In the genomic region with DNA sequence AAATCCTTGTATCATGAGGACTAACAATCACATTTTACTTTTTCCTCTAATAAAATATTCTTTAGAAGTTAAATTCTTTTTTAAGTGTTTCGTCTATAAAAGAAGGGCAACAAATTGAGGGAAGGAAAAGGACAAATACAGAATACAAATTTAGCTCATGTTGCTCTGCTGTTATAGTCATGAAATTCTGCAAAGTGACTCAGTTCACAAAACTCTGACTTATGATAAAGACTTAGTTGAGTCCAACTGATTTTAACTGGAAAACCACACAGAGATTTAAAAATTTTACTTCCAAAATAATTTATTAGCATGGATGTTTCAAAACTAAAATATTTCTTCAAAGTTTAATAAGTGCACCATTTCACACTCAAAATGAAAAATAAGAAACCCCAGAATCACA, we compare ENCODE assay signal across 25 cellular contexts.
DNase-seq lines count a peak whose midpoint lies in the region; FAIRE-seq and TF ChIP-seq lines count a peak whose summit lies in the region.
"Had no signal": no experiment of that assay in that cellular context is flagged by ENCODE, and none has a peak within 500 bp of the region (broad histone marks: within the 10 kb centered on the region; RNA-seq: fewer than 3 reads in every experiment).

No MANE protein-coding gene starts in this region.

- H2AFZ ChIP-seq in GM23248: no peak overlapping the region
- H2AFZ ChIP-seq in astrocyte (ENCODE audit: low read depth, low read length): no peak overlapping the region

- peak overlapping the region; percentile 48 for H3K27ac Mint-ChIP-seq in astrocyte (ENCODE audit: unreplicated experiment)
- H3K27ac Mint-ChIP-seq in CD8-positive, alpha-beta memory T cell: no peak overlapping the region
- H3K27ac Mint-ChIP-seq: naive thymus-derived CD8-positive, alpha-beta T cell had no signal

- H3K36me3 Mint-ChIP-seq in astrocyte (ENCODE audit: low read depth, unreplicated experiment): peaks cover 7% of the 10 kb centered on the region
- H3K36me3 Mint-ChIP-seq in CD8-positive, alpha-beta memory T cell: peaks cover 6 to 30% (median 11%) of the 10 kb centered on the region in 3 donors

- CTCF ChIA-PET in CD8-positive, alpha-beta memory T cell (lab: Charles Lee): no interaction called here

- 65 to 80% methylated on average over 1 of the region's 1 CpG for WGBS in GM23248 (ENCODE audit: low coverage in 1 of 2, low lambda C conversion rate in 2 of 2, missing lambda C conversion rate in 2 of 2), 2 experiments

- no peaks in the 10 kb centered on the region for H3K9me3 Mint-ChIP-seq in astrocyte (ENCODE audit: unreplicated experiment)
- H3K9me3 Mint-ChIP-seq in CD8-positive, alpha-beta memory T cell: no peaks in the 10 kb centered on the region
- H3K9me3 Mint-ChIP-seq: naive thymus-derived CD8-positive, alpha-beta T cell had no signal

- no peak for FAIRE-seq in astrocyte (lab: Jason Lieb, UNC)
- FAIRE-seq: HepG2, islet of Langerhans, small intestine, TTC549 had no signal

- no peak overlapping the region for H3K4me3 Mint-ChIP-seq in astrocyte (ENCODE audit: unreplicated experiment)
- H3K4me3 Mint-ChIP-seq in CD8-positive, alpha-beta memory T cell: no peak overlapping the region
- H3K4me3 Mint-ChIP-seq: naive thymus-derived CD8-positive, alpha-beta T cell had no signal

- no peaks in the 10 kb centered on the region for H3K27me3 Mint-ChIP-seq in astrocyte (ENCODE audit: low read depth, unreplicated experiment)
- H3K27me3 Mint-ChIP-seq in CD8-positive, alpha-beta memory T cell: no peaks in the 10 kb centered on the region
- H3K27me3 Mint-ChIP-seq: naive thymus-derived CD8-positive, alpha-beta T cell had no signal

- intact Hi-C loops in vagina (cut with DNase I): no loop called here

- no peak for TF ChIP-seq CTCF in astrocyte (IDR thresholded peaks at IDR 0.05; ENCODE audit: insufficient read depth, low read depth, low read length)
- TF ChIP-seq CTCF in fibroblast of villous mesenchyme (IDR thresholded peaks at IDR 0.05; ENCODE audit: insufficient read depth, low read depth, low read length): no peak
- no peak for TF ChIP-seq CTCF in vagina (IDR thresholded peaks at IDR 0.05)

- H3K9me2 ChIP-seq in GM23248 (ENCODE audit: insufficient read depth): no peaks in the 10 kb centered on the region

- H3K36me3 ChIP-seq in GM23248 (ENCODE audit: low read depth): no peaks in the 10 kb centered on the region
- no peaks in the 10 kb centered on the region for H3K36me3 ChIP-seq in astrocyte (ENCODE audit: insufficient read depth, low read length)
- no peaks in the 10 kb centered on the region for H3K36me3 ChIP-seq in vagina
- no peaks in the 10 kb centered on the region for H3K36me3 ChIP-seq in CD8-positive, alpha-beta memory T cell (ENCODE audit: insufficient read depth, low read length)
- H3K36me3 ChIP-seq: Peyer's patch had no signal

- H3K4me2 ChIP-seq in GM23248 (ENCODE audit: unreplicated experiment) (peak overlapping the region; percentile 26), astrocyte (ENCODE audit: low read length) (peak overlapping the region; percentile 53)

- in situ Hi-C loops in GM23248 (cut with MboI): no loop called here

- DNase-seq in GM23248: peak; percentile 65
- peak; percentile 65 for DNase-seq in astrocyte (ENCODE audit: low read depth)
- DNase-seq in fibroblast of villous mesenchyme (ENCODE audit: low read depth): peak; percentile 36
- DNase-seq in vagina (ENCODE audit: extremely low spot score in 2 of 2): no peak
- no peak for DNase-seq in HuH-7 (ENCODE audit: low spot score)
- no peak for DNase-seq in CD8-positive, alpha-beta memory T cell
- no peak for DNase-seq in globus pallidus (ENCODE audit: low spot score)
- DNase-seq: activated CD4-positive, alpha-beta T cell treated with anti-CD3 and anti-CD28 coated beads for 4 hours; activated CD8-positive, alpha-beta memory T cell treated with anti-CD3 and anti-CD28 coated beads, Interleukin-2, amount 50 U/mL, for 48 hours; activated gamma-delta T cell treated with Interleukin-2 at 50 U/mL for 16 hours; anterior cingulate cortex; cortex of kidney; GOT3; head of caudate nucleus; MM.1S; naive thymus-derived CD8-positive, alpha-beta T cell; NCI-H1694; NCI-H446 treated with DMSO at 0.1 percent for 48 hours; Peyer's patch; small intestine; stimulated activated CD4-positive, alpha-beta T cell treated with anti-CD3 and anti-CD28 coated beads, Interleukin-4, amount 100 ng/mL, for 4 hours had no signal

- POLR2A ChIA-PET in CD8-positive, alpha-beta memory T cell (lab: Charles Lee): no interaction called here

- no peaks in the 10 kb centered on the region for H3K9me3 ChIP-seq in GM23248 (ENCODE audit: low read depth)
- H3K9me3 ChIP-seq in astrocyte (ENCODE audit: insufficient read depth, low read depth, low read length): no peaks in the 10 kb centered on the region
- no peaks in the 10 kb centered on the region for H3K9me3 ChIP-seq in vagina
- no peaks in the 10 kb centered on the region for H3K9me3 ChIP-seq in CD8-positive, alpha-beta memory T cell (ENCODE audit: low read length)
- H3K9me3 ChIP-seq: Peyer's patch had no signal

- H3K4me1 ChIP-seq in GM23248 (ENCODE audit: insufficient read depth): peaks cover 12% of the 10 kb centered on the region
- H3K4me1 ChIP-seq in astrocyte (ENCODE audit: insufficient read depth, low read length): peaks cover 3% of the 10 kb centered on the region
- H3K4me1 ChIP-seq in vagina: peaks cover 20% of the 10 kb centered on the region
- no peaks in the 10 kb centered on the region for H3K4me1 ChIP-seq in CD8-positive, alpha-beta memory T cell (ENCODE audit: insufficient read depth, low read length)
- H3K4me1 ChIP-seq: Peyer's patch had no signal

- no peak for TF ChIP-seq POLR2A in vagina (IDR thresholded peaks at IDR 0.05)

- peaks cover 10% of the 10 kb centered on the region; the same call in 1 of the 2 replicates for H3F3A ChIP-seq in GM23248 (ENCODE audit: insufficient read depth)

- H3K27me3 ChIP-seq in GM23248 (replicated peaks; ENCODE audit: insufficient read depth) (no peaks in the 10 kb centered on the region), astrocyte (ENCODE audit: insufficient read depth, low read length) (no peaks in the 10 kb centered on the region), vagina (no peaks in the 10 kb centered on the region)
- no peaks in the 10 kb centered on the region for H3K27me3 ChIP-seq in CD8-positive, alpha-beta memory T cell (ENCODE audit: insufficient read depth, low read length, poor library complexity, severe bottlenecking)
- H3K27me3 ChIP-seq: Peyer's patch had no signal

- H3K27ac ChIP-seq in GM23248 (peak overlapping the region; percentile 61), astrocyte (ENCODE audit: low read depth, low read length) (peak overlapping the region; percentile 49), vagina (peak overlapping the region; percentile 26)
- H3K27ac ChIP-seq in CD8-positive, alpha-beta memory T cell (ENCODE audit: low read depth, low read length): no peak overlapping the region
- H3K27ac ChIP-seq: Peyer's patch had no signal

- no peak overlapping the region for H3K4me3 ChIP-seq in GM23248
- H3K4me3 ChIP-seq in astrocyte (ENCODE audit: insufficient read depth, low read depth, low read length): no peak overlapping the region
- no peak overlapping the region for H3K4me3 ChIP-seq in fibroblast of villous mesenchyme (ENCODE audit: low read depth, low read length)
- no peak overlapping the region for H3K4me3 ChIP-seq in vagina
- no peak overlapping the region for H3K4me3 ChIP-seq in CD8-positive, alpha-beta memory T cell (ENCODE audit: low read length)
- H3K4me3 ChIP-seq: lung, Peyer's patch had no signal

- no peak overlapping the region for H3K9ac ChIP-seq in GM23248
- H3K9ac ChIP-seq in astrocyte (ENCODE audit: low read length): no peak overlapping the region

- H3K4me1 Mint-ChIP-seq in astrocyte (ENCODE audit: low read depth, unreplicated experiment): peaks cover 9% of the 10 kb centered on the region
- H3K4me1 Mint-ChIP-seq in CD8-positive, alpha-beta memory T cell: peaks cover 0 to 7% (median 1%) of the 10 kb centered on the region in 3 donors
- H3K4me1 Mint-ChIP-seq: naive thymus-derived CD8-positive, alpha-beta T cell had no signal

- H4K20me1 ChIP-seq in GM23248 (ENCODE audit: insufficient read depth): no peaks in the 10 kb centered on the region
- no peaks in the 10 kb centered on the region for H4K20me1 ChIP-seq in astrocyte (ENCODE audit: insufficient read depth, low read length)

- H3K79me2 ChIP-seq in GM23248 (ENCODE audit: insufficient read depth) (no peaks in the 10 kb centered on the region), astrocyte (ENCODE audit: insufficient read depth, low read length) (no peaks in the 10 kb centered on the region)

Comparison
In these comparisons a context has a peak if more than half of its experiments do, and no peak if none do; other contexts are left out.
1. DNase-seq: peak in GM23248 (single experiment), astrocyte (single experiment) and fibroblast of villous mesenchyme (single experiment); none in vagina (0 of 2), HuH-7 (single experiment), CD8-positive, alpha-beta memory T cell (0 of 5) and globus pallidus (single experiment).